13 cellular contexts compared by ENCODE assay signal in genomic region chr4:42331914-42332368, GRCh38.
DNase-seq lines count a peak whose midpoint lies in the region; ATAC-seq and TF ChIP-seq lines count a peak whose summit lies in the region.
"Had no signal": no experiment of that assay in that cellular context is flagged by ENCODE, and none has a peak within 500 bp of the region (broad histone marks: within the 10 kb centered on the region; RNA-seq: fewer than 3 reads in every experiment).

No MANE protein-coding gene starts in this region.

- in situ Hi-C loops in GM23248 (cut with MboI): no loop called here

- H3K4me1 ChIP-seq in GM23248 (ENCODE audit: insufficient read depth) (no peaks in the 10 kb centered on the region), RWPE2 (ENCODE audit: insufficient read depth, poor library complexity, severe bottlenecking) (no peaks in the 10 kb centered on the region), MM.1S (ENCODE audit: low read length) (no peaks in the 10 kb centered on the region)

- no peaks in the 10 kb centered on the region for H3K27me3 Mint-ChIP-seq in HFFc6 (ENCODE audit: insufficient read depth)
- H3K27me3 Mint-ChIP-seq: CD4-positive, CD25-positive, alpha-beta regulatory T cell had no signal

- H3K36me3 ChIP-seq in GM23248 (ENCODE audit: low read depth) (no peaks in the 10 kb centered on the region), RWPE2 (ENCODE audit: low read depth) (no peaks in the 10 kb centered on the region), MM.1S (replicated peaks; ENCODE audit: insufficient read depth, low read length) (no peaks in the 10 kb centered on the region)

- no peak overlapping the region for H3K4me3 Mint-ChIP-seq in HFFc6
- H3K4me3 Mint-ChIP-seq: CD4-positive, CD25-positive, alpha-beta regulatory T cell; neural crest cell had no signal

- DNase-seq in DMS53 treated with DMSO at 0.1 percent for 48 hours (lab: John Stamatoyannopoulos, UW; ENCODE audit: unreplicated experiment) (peak; percentile 53), GM23248 (peak; percentile 1), RWPE2 (ENCODE audit: low spot score) (no peak), kidney tubule cell (ENCODE audit: low spot score) (peak; percentile 83), HFFc6 (no peak), coronary artery (ENCODE audit: low spot score) (no peak), MM.1S (no peak)
- no peak for DNase-seq in NK-92 treated with Interleukin-12 subunit alpha and Interleukin-12 subunit beta, amount 100 ng/mL, for 24 hours (lab: John Stamatoyannopoulos, UW)
- DNase-seq: activated T-cell treated with anti-CD3 and anti-CD28 coated beads, Interleukin-2, amount 50 U/mL, for 48 hours; CD4-positive, CD25-positive, alpha-beta regulatory T cell; NCI-H82; stimulated activated CD4-positive, alpha-beta T cell treated with anti-CD3 and anti-CD28 coated beads, Interleukin-4, amount 100 ng/mL, for 4 hours had no signal

- H3K4me1 Mint-ChIP-seq in HFFc6 (ENCODE audit: low read depth): no peaks in the 10 kb centered on the region
- H3K4me1 Mint-ChIP-seq: CD4-positive, CD25-positive, alpha-beta regulatory T cell; neural crest cell had no signal

- H3K9me2 ChIP-seq in GM23248 (ENCODE audit: insufficient read depth) (no peaks in the 10 kb centered on the region), MM.1S (replicated peaks; ENCODE audit: insufficient read depth, low read length) (no peaks in the 10 kb centered on the region)

- H4K20me1 ChIP-seq in GM23248 (ENCODE audit: insufficient read depth) (no peaks in the 10 kb centered on the region), MM.1S (ENCODE audit: insufficient read depth, low read length) (no peaks in the 10 kb centered on the region)

- H3K79me2 ChIP-seq in GM23248 (ENCODE audit: insufficient read depth): no peaks in the 10 kb centered on the region
- no peaks in the 10 kb centered on the region for H3K79me2 ChIP-seq in MM.1S (ENCODE audit: low read length)

- H3K27ac Mint-ChIP-seq in HFFc6: no peak overlapping the region
- H3K27ac Mint-ChIP-seq: CD4-positive, CD25-positive, alpha-beta regulatory T cell had no signal

- ATAC-seq in RWPE2 (ENCODE audit: low read depth): peak; percentile 35; the same call in 2 of the 3 replicates

- H3K4me3 ChIP-seq in GM23248 (no peak overlapping the region), RWPE2 (ENCODE audit: severe bottlenecking) (no peak overlapping the region), coronary artery (no peak overlapping the region), MM.1S (ENCODE audit: low read length) (no peak overlapping the region)

- no peak overlapping the region for H2AFZ ChIP-seq in GM23248
- no peak overlapping the region for H2AFZ ChIP-seq in MM.1S (ENCODE audit: low read length)

- 60 to 69% methylated on average over 6 of the region's 6 CpGs for WGBS in GM23248 (ENCODE audit: low coverage in 1 of 2, low lambda C conversion rate in 2 of 2, missing lambda C conversion rate in 2 of 2), 2 experiments

- no peak overlapping the region for H3K9ac ChIP-seq in GM23248
- no peak overlapping the region for H3K9ac ChIP-seq in MM.1S (ENCODE audit: low read length)

- H3F3A ChIP-seq in GM23248 (ENCODE audit: insufficient read depth) (no peaks in the 10 kb centered on the region), MM.1S (ENCODE audit: insufficient read depth, low read length) (no peaks in the 10 kb centered on the region)

- TF ChIP-seq CTCF in RWPE2 (IDR thresholded peaks at IDR 0.05; ENCODE audit: poor library complexity, severe bottlenecking) (no peak), HFFc6 (IDR thresholded peaks at IDR 0.05) (no peak), coronary artery (IDR thresholded peaks at IDR 0.05) (no peak), MM.1S (IDR thresholded peaks at IDR 0.05; ENCODE audit: low read length) (no peak)

- H3K4me2 ChIP-seq in GM23248 (ENCODE audit: unreplicated experiment): no peak overlapping the region
- no peak overlapping the region for H3K4me2 ChIP-seq in MM.1S (ENCODE audit: low read depth, low read length)

- H3K9me3 Mint-ChIP-seq in HFFc6: peaks cover 17% of the 10 kb centered on the region

- H3K9me3 ChIP-seq in GM23248 (ENCODE audit: low read depth) (no peaks in the 10 kb centered on the region), RWPE2 (ENCODE audit: severe bottlenecking) (no peaks in the 10 kb centered on the region), MM.1S (replicated peaks; ENCODE audit: insufficient read depth, low read length) (no peaks in the 10 kb centered on the region)

- no peak overlapping the region for H3K27ac ChIP-seq in GM23248
- no peak overlapping the region for H3K27ac ChIP-seq in RWPE2 (ENCODE audit: poor library complexity, severe bottlenecking)
- no peak overlapping the region for H3K27ac ChIP-seq in coronary artery
- no peak overlapping the region for H3K27ac ChIP-seq in MM.1S (ENCODE audit: low read length)

- no peaks in the 10 kb centered on the region for H3K27me3 ChIP-seq in GM23248 (replicated peaks; ENCODE audit: insufficient read depth)
- H3K27me3 ChIP-seq in RWPE2 (ENCODE audit: insufficient read depth, poor library complexity, severe bottlenecking): no peaks in the 10 kb centered on the region
- no peaks in the 10 kb centered on the region for H3K27me3 ChIP-seq in MM.1S (replicated peaks; ENCODE audit: insufficient read depth, low read length)

- H3K36me3 Mint-ChIP-seq in HFFc6 (ENCODE audit: low read depth): no peaks in the 10 kb centered on the region
- H3K36me3 Mint-ChIP-seq: CD4-positive, CD25-positive, alpha-beta regulatory T cell had no signal

Comparison
In these comparisons a context has a peak if more than half of its experiments do, and no peak if none do; other contexts are left out.
1. DNase-seq: peak in DMS53 treated with DMSO at 0.1 percent for 48 hours (single experiment), GM23248 (single experiment) and kidney tubule cell (single experiment); none in RWPE2 (single experiment), HFFc6 (single experiment), coronary artery (single experiment), NK-92 treated with Interleukin-12 subunit alpha and Interleukin-12 subunit beta, amount 100 ng/mL, for 24 hours (single experiment) and MM.1S (single experiment).